10 cellular contexts compared by ENCODE assay signal in genomic region chr7:127844707-127845331, GRCh38.
DNase-seq lines count a peak whose midpoint lies in the region; ATAC-seq and TF ChIP-seq lines count a peak whose summit lies in the region.
"Had no signal": no experiment of that assay in that cellular context is flagged by ENCODE, and none has a peak within 500 bp of the region (broad histone marks: within the 10 kb centered on the region; RNA-seq: fewer than 3 reads in every experiment).

No MANE protein-coding gene starts in this region.

- no peak overlapping the region for H3K9ac ChIP-seq in PC-3 (ENCODE audit: low read length)

- H3K4me3 Mint-ChIP-seq in activated CD4-positive, alpha-beta memory T cell treated with anti-CD3 and anti-CD28 coated beads, Interleukin-2, amount 10 ng/mL, durations not matched to agents 7 days and 5 days, result no peak overlapping the region

- no peak overlapping the region for H2AFZ ChIP-seq in PC-3 (ENCODE audit: low read length)

- H3K27me3 ChIP-seq in PC-3 (ENCODE audit: low read length), result no peaks in the 10 kb centered on the region

- H3K4me1 Mint-ChIP-seq in activated CD4-positive, alpha-beta memory T cell treated with anti-CD3 and anti-CD28 coated beads, Interleukin-2, amount 10 ng/mL, durations not matched to agents 7 days and 5 days, result peaks cover 15% of the 10 kb centered on the region

- TF ChIP-seq CTCF in PC-3 (conservative IDR thresholded peaks at IDR 0.05; ENCODE audit: low read depth, low read length) (no peak), fibroblast of the aortic adventitia (IDR thresholded peaks at IDR 0.05; ENCODE audit: insufficient read depth, low read length) (no peak)

- TSS peak; percentile 2 for BruUV-seq in PC-3 (replicated peaks; lab: Mats Ljungman, UMichigan)

- intact Hi-C loops in PC-3 (cut with micrococcal nuclease), result no loop called here

- no peak overlapping the region for H3K27ac ChIP-seq in PC-3 (ENCODE audit: low read length)
- H3K27ac ChIP-seq: SK-N-MC had no signal

- no peak overlapping the region for H3K27ac Mint-ChIP-seq in activated CD4-positive, alpha-beta memory T cell treated with anti-CD3 and anti-CD28 coated beads, Interleukin-2, amount 10 ng/mL, durations not matched to agents 7 days and 5 days

- no peaks in the 10 kb centered on the region for H3K4me1 ChIP-seq in PC-3 (ENCODE audit: insufficient read depth, low read length)

- no peak overlapping the region for H3K4me2 ChIP-seq in PC-3 (ENCODE audit: low read length)

- no peaks in the 10 kb centered on the region for H3K9me2 ChIP-seq in PC-3 (replicated peaks; ENCODE audit: low read length)

- POLR2A ChIA-PET in PC-3 (lab: Charles Lee; ENCODE audit: unreplicated experiment), result no interaction called here
- POLR2A ChIA-PET in activated CD4-positive, alpha-beta memory T cell treated with anti-CD3 and anti-CD28 coated beads, Interleukin-2, amount 10 ng/mL, durations not matched to agents 7 days and 5 days (lab: Charles Lee), result no interaction called here

- H3K9me3 ChIP-seq in PC-3 (ENCODE audit: low read length), result no peaks in the 10 kb centered on the region

- no peaks in the 10 kb centered on the region for H3K9me3 Mint-ChIP-seq in activated CD4-positive, alpha-beta memory T cell treated with anti-CD3 and anti-CD28 coated beads, Interleukin-2, amount 10 ng/mL, durations not matched to agents 7 days and 5 days

- ATAC-seq in PC-3, result peak; percentile 52
- ATAC-seq in GM21447 (IDR thresholded peaks at IDR 0.05; ENCODE audit: unreplicated experiment), result no peak

- H3F3A ChIP-seq in PC-3 (ENCODE audit: low read length, unreplicated experiment), result no peaks in the 10 kb centered on the region

- H3K79me2 ChIP-seq in PC-3 (ENCODE audit: low read length), result no peaks in the 10 kb centered on the region

- no peaks in the 10 kb centered on the region for H3K27me3 Mint-ChIP-seq in activated CD4-positive, alpha-beta memory T cell treated with anti-CD3 and anti-CD28 coated beads, Interleukin-2, amount 10 ng/mL, durations not matched to agents 7 days and 5 days

- H4K20me1 ChIP-seq in PC-3 (ENCODE audit: low read length), result no peaks in the 10 kb centered on the region

- DNase-seq in HCEC 1CT (peak; percentile 19), PC-3 (peak; percentile 13), fibroblast of the aortic adventitia (ENCODE audit: low read depth) (peak; percentile 56), pulmonary artery endothelial cell (ENCODE audit: low read depth, low spot score) (peak; percentile 27), amniotic stem cell (lab: John Stamatoyannopoulos, UW) (no peak), NCI-H1694 (lab: John Stamatoyannopoulos, UW) (no peak)
- no peak for DNase-seq in activated CD4-positive, alpha-beta memory T cell treated with anti-CD3 and anti-CD28 coated beads, Interleukin-2, amount 10 ng/mL, durations not matched to agents 7 days and 5 days
- DNase-seq: cortex of kidney had no signal

- CTCF ChIA-PET in PC-3 (lab: Charles Lee), result no interaction called here
- CTCF ChIA-PET in activated CD4-positive, alpha-beta memory T cell treated with anti-CD3 and anti-CD28 coated beads, Interleukin-2, amount 10 ng/mL, durations not matched to agents 7 days and 5 days (lab: Charles Lee), result no interaction called here

- peaks cover 33% of the 10 kb centered on the region for H3K36me3 Mint-ChIP-seq in activated CD4-positive, alpha-beta memory T cell treated with anti-CD3 and anti-CD28 coated beads, Interleukin-2, amount 10 ng/mL, durations not matched to agents 7 days and 5 days (ENCODE audit: low read depth)

- H3K4me3 ChIP-seq in PC-3 (ENCODE audit: low read length) (no peak overlapping the region), fibroblast of the aortic adventitia (ENCODE audit: low read depth, low read length) (no peak overlapping the region)
- H3K4me3 ChIP-seq: SK-N-MC had no signal

- H3K36me3 ChIP-seq in PC-3 (ENCODE audit: low read depth, low read length), result peaks cover 31% of the 10 kb centered on the region

Comparison
In these comparisons a context has a peak if more than half of its experiments do, and no peak if none do; other contexts are left out.
1. DNase-seq: peak in HCEC 1CT (single experiment), PC-3 (single experiment), fibroblast of the aortic adventitia (single experiment) and pulmonary artery endothelial cell (single experiment); none in amniotic stem cell (single experiment), NCI-H1694 (single experiment) and activated CD4-positive, alpha-beta memory T cell treated with anti-CD3 and anti-CD28 coated beads, Interleukin-2, amount 10 ng/mL, durations not matched to agents 7 days and 5 days (single experiment).